ENCODE assay signal across 8 cellular contexts in genomic region chr3:4748701-4749378, GRCh38.
DNase-seq lines count a peak whose midpoint lies in the region; ATAC-seq lines count a peak whose summit lies in the region.
"Had no signal": no experiment of that assay in that cellular context is flagged by ENCODE, and none has a peak within 500 bp of the region (broad histone marks: within the 10 kb centered on the region; RNA-seq: fewer than 3 reads in every experiment).

No MANE protein-coding gene starts in this region.

- H3K36me3 Mint-ChIP-seq in central memory CD8-positive, alpha-beta T cell (ENCODE audit: insufficient read depth), result peaks cover 7% of the 10 kb centered on the region

- H3K27me3 Mint-ChIP-seq in central memory CD8-positive, alpha-beta T cell, result no peaks in the 10 kb centered on the region
- H3K27me3 Mint-ChIP-seq in stimulated activated naive CD8-positive, alpha-beta T cell treated with anti-CD3 and anti-CD28 coated beads, Interleukin-15, amount 100 ng/mL, for 72 hours, result no peaks in the 10 kb centered on the region

- H3K27ac Mint-ChIP-seq in central memory CD8-positive, alpha-beta T cell (ENCODE audit: low read depth), result peak overlapping the region; percentile 77
- H3K27ac Mint-ChIP-seq in stimulated activated naive CD8-positive, alpha-beta T cell treated with anti-CD3 and anti-CD28 coated beads, Interleukin-15, amount 100 ng/mL, for 72 hours, result no peak overlapping the region

- ATAC-seq in GM19395 (IDR thresholded peaks at IDR 0.05; ENCODE audit: unreplicated experiment), result peak; percentile 40
- peak; percentile 40 for ATAC-seq in HG03159 (IDR thresholded peaks at IDR 0.05; ENCODE audit: unreplicated experiment)
- ATAC-seq in central memory CD8-positive, alpha-beta T cell (replicated peaks; ENCODE audit: extremely low read depth, poor library complexity, severe bottlenecking), result peak; percentile 79
- ATAC-seq in stimulated activated naive CD8-positive, alpha-beta T cell treated with anti-CD3 and anti-CD28 coated beads, Interleukin-15, amount 100 ng/mL, for 72 hours, result peak; percentile 55
- ATAC-seq: pancreas had no signal

- peak overlapping the region; percentile 46 for H3K4me3 Mint-ChIP-seq in central memory CD8-positive, alpha-beta T cell
- no peak overlapping the region for H3K4me3 Mint-ChIP-seq in stimulated activated naive CD8-positive, alpha-beta T cell treated with anti-CD3 and anti-CD28 coated beads, Interleukin-15, amount 100 ng/mL, for 72 hours

- no peaks in the 10 kb centered on the region for H3K9me3 Mint-ChIP-seq in central memory CD8-positive, alpha-beta T cell
- H3K9me3 Mint-ChIP-seq in stimulated activated naive CD8-positive, alpha-beta T cell treated with anti-CD3 and anti-CD28 coated beads, Interleukin-15, amount 100 ng/mL, for 72 hours, result peaks cover 0 to 5% of the 10 kb centered on the region in 2 donors

- peaks cover 46% of the 10 kb centered on the region for H3K4me1 Mint-ChIP-seq in central memory CD8-positive, alpha-beta T cell
- H3K4me1 Mint-ChIP-seq in stimulated activated naive CD8-positive, alpha-beta T cell treated with anti-CD3 and anti-CD28 coated beads, Interleukin-15, amount 100 ng/mL, for 72 hours, result peaks cover 60% of the 10 kb centered on the region

- in situ Hi-C loops in ACHN (cut with HindIII; ENCODE audit: low pct_ligation_motif_present, low pct_unique_long_range_greater_than_20kb, low sequenced_read_pairs), result no loop called here

- DNase-seq in central memory CD8-positive, alpha-beta T cell (ENCODE audit: low spot score in 2 of 2), result peak in 1 of 2 donors; percentile 11
- no peak for DNase-seq in stimulated activated naive CD8-positive, alpha-beta T cell treated with anti-CD3 and anti-CD28 coated beads, Interleukin-15, amount 100 ng/mL, for 72 hours
- DNase-seq in COR-L47 (lab: John Stamatoyannopoulos, UW) (no peak), ACHN (no peak), NCI-H2081 (lab: John Stamatoyannopoulos, UW) (no peak)
- DNase-seq: pancreas had no signal
